Comparison of ENCODE assay signal across 1 cellular context in the genomic region with DNA sequence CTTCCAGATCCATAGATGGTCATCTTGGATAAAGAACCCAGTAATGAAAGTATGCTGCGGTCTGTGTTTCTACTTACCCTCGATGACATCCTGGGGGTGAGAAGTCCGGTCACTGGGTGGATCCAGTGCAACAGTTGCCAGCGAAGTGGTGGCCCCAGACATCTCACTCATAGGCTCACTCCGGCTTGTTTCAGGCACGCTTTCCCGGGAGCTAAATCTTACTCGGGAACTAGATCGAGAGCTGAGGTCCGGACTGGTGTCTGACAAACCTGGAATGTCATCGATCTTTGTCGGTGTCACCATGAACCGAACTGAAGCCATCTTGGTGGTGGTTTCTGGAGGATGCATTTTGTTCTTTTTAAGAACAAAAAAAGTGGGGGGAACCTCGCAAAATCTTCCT.
TF ChIP-seq lines count a peak whose summit lies in the region.

No MANE protein-coding gene starts in this region.

TF ChIP-seq in K562, 482 proteins besides CTCF, POLR2A, EP300 and RAD21 (continued from another document and continues in another):
- no peak for TF ChIP-seq REST (CRISPR knock-in tag; IDR thresholded peaks at IDR 0.05; ENCODE audit: low read depth)
- no peak for TF ChIP-seq ZBED1 (IDR thresholded peaks at IDR 0.05)
- TF ChIP-seq ZNF174 (CRISPR knock-in tag; IDR thresholded peaks at IDR 0.05) = no peak
- TF ChIP-seq DMBX1 (CRISPR knock-in tag; IDR thresholded peaks at IDR 0.05; ENCODE audit: borderline replicate concordance) = peak; percentile 91
- peak; percentile 84; the same call in 1 of the 2 replicates for TF ChIP-seq ZNF695 (CRISPR knock-in tag; IDR thresholded peaks at IDR 0.05)
- TF ChIP-seq CHD4 (IDR thresholded peaks at IDR 0.05; ENCODE audit: insufficient read depth, insufficient replicate concordance, low read depth, low read length, poor library complexity, severe bottlenecking) = no peak
- TF ChIP-seq, protein P1, sequence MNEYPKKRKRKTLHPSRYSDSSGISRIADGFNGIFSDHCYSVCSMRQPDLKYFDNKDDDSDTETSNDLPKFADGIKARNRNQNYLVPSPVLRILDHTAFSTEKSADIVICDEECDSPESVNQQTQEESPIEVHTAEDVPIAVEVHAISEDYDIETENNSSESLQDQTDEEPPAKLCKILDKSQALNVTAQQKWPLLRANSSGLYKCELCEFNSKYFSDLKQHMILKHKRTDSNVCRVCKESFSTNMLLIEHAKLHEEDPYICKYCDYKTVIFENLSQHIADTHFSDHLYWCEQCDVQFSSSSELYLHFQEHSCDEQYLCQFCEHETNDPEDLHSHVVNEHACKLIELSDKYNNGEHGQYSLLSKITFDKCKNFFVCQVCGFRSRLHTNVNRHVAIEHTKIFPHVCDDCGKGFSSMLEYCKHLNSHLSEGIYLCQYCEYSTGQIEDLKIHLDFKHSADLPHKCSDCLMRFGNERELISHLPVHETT (CRISPR knock-in tag; conservative IDR thresholded peaks at IDR 0.05 in 1 of 2, IDR thresholded peaks at IDR 0.05 in 1 of 2) = 0 out of 4 replicates have a peak, but pooled peaks of 1 of the 2 experiments have one; percentile 20
- peak; percentile 65; the same call in 1 of the 2 replicates for TF ChIP-seq E2F3 (CRISPR knock-in tag; IDR thresholded peaks at IDR 0.05)
- no peak for TF ChIP-seq BACH1 (tag; IDR thresholded peaks at IDR 0.05)
- TF ChIP-seq, protein P2, sequence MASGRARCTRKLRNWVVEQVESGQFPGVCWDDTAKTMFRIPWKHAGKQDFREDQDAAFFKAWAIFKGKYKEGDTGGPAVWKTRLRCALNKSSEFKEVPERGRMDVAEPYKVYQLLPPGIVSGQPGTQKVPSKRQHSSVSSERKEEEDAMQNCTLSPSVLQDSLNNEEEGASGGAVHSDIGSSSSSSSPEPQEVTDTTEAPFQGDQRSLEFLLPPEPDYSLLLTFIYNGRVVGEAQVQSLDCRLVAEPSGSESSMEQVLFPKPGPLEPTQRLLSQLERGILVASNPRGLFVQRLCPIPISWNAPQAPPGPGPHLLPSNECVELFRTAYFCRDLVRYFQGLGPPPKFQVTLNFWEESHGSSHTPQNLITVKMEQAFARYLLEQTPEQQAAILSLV (tag; IDR thresholded peaks at IDR 0.05) = peak; percentile 59
- TF ChIP-seq HNRNPUL1 (IDR thresholded peaks at IDR 0.05; ENCODE audit: low read length) = no peak
- TF ChIP-seq, protein P3, sequence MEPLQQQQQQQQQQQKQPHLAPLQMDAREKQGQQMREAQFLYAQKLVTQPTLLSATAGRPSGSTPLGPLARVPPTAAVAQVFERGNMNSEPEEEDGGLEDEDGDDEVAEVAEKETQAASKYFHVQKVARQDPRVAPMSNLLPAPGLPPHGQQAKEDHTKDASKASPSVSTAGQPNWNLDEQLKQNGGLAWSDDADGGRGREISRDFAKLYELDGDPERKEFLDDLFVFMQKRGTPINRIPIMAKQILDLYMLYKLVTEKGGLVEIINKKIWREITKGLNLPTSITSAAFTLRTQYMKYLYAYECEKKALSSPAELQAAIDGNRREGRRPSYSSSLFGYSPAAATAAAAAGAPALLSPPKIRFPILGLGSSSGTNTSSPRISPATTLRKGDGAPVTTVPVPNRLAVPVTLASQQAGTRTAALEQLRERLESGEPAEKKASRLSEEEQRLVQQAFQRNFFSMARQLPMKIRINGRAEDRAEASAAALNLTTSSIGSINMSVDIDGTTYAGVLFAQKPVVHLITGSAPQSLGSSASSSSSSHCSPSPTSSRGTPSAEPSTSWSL (CRISPR knock-in tag; IDR thresholded peaks at IDR 0.05; ENCODE audit: borderline replicate concordance) = no peak
- TF ChIP-seq TCF7 (IDR thresholded peaks at IDR 0.05; ENCODE audit: borderline replicate concordance) = no peak
- no peak for TF ChIP-seq SREBF2 (CRISPR knock-in tag; IDR thresholded peaks at IDR 0.05)
- 0 out of 2 replicates have a peak, but pooled peaks have one; percentile 1 for TF ChIP-seq GABPA (tag; conservative IDR thresholded peaks at IDR 0.05; ENCODE audit: low read depth)
- TF ChIP-seq, protein P4, sequence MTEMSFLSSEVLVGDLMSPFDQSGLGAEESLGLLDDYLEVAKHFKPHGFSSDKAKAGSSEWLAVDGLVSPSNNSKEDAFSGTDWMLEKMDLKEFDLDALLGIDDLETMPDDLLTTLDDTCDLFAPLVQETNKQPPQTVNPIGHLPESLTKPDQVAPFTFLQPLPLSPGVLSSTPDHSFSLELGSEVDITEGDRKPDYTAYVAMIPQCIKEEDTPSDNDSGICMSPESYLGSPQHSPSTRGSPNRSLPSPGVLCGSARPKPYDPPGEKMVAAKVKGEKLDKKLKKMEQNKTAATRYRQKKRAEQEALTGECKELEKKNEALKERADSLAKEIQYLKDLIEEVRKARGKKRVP (CRISPR knock-in tag; IDR thresholded peaks at IDR 0.05) = peak; percentile 83
- TF ChIP-seq MAZ (CRISPR knock-in tag; conservative IDR thresholded peaks at IDR 0.05 in 1 of 2, IDR thresholded peaks at IDR 0.05 in 1 of 2) = 0 out of 4 replicates have a peak, but pooled peaks of 1 of the 2 experiments have one; percentile 24
- no peak for TF ChIP-seq MXI1 (IDR thresholded peaks at IDR 0.05; ENCODE audit: low read depth, low read length)
- no peak for TF ChIP-seq POLR2H (tag; IDR thresholded peaks at IDR 0.05; ENCODE audit: low read depth)
- no peak for TF ChIP-seq NBN (IDR thresholded peaks at IDR 0.05; ENCODE audit: low read depth)
- TF ChIP-seq ZBTB5 (IDR thresholded peaks at IDR 0.05) = no peak
- TF ChIP-seq NR2C1 (IDR thresholded peaks at IDR 0.05) = no peak
- peak; percentile 74 for TF ChIP-seq NR2C1 (tag; IDR thresholded peaks at IDR 0.05)
- TF ChIP-seq YY1 (IDR thresholded peaks at IDR 0.05; ENCODE audit: borderline replicate concordance in 1 of 3, control insufficient read depth in 1 of 3, extremely low read depth in 1 of 3, insufficient read depth in 3 of 3, insufficient read length in 1 of 3, insufficient replicate concordance in 2 of 3, low read depth in 1 of 3, low read length in 2 of 3) = peak in 1 of 3 experiments; percentile 11
- TF ChIP-seq, protein P5, sequence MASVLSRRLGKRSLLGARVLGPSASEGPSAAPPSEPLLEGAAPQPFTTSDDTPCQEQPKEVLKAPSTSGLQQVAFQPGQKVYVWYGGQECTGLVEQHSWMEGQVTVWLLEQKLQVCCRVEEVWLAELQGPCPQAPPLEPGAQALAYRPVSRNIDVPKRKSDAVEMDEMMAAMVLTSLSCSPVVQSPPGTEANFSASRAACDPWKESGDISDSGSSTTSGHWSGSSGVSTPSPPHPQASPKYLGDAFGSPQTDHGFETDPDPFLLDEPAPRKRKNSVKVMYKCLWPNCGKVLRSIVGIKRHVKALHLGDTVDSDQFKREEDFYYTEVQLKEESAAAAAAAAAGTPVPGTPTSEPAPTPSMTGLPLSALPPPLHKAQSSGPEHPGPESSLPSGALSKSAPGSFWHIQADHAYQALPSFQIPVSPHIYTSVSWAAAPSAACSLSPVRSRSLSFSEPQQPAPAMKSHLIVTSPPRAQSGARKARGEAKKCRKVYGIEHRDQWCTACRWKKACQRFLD (CRISPR knock-in tag; IDR thresholded peaks at IDR 0.05) = peak; percentile 67; the same call in 1 of the 2 replicates
- TF ChIP-seq ZNF239 (CRISPR knock-in tag; IDR thresholded peaks at IDR 0.05) = peak; percentile 20; the same call in 1 of the 2 replicates
- TF ChIP-seq, protein P6, sequence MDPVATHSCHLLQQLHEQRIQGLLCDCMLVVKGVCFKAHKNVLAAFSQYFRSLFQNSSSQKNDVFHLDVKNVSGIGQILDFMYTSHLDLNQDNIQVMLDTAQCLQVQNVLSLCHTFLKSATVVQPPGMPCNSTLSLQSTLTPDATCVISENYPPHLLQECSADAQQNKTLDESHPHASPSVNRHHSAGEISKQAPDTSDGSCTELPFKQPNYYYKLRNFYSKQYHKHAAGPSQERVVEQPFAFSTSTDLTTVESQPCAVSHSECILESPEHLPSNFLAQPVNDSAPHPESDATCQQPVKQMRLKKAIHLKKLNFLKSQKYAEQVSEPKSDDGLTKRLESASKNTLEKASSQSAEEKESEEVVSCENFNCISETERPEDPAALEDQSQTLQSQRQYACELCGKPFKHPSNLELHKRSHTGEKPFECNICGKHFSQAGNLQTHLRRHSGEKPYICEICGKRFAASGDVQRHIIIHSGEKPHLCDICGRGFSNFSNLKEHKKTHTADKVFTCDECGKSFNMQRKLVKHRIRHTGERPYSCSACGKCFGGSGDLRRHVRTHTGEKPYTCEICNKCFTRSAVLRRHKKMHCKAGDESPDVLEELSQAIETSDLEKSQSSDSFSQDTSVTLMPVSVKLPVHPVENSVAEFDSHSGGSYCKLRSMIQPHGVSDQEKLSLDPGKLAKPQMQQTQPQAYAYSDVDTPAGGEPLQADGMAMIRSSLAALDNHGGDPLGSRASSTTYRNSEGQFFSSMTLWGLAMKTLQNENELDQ (CRISPR knock-in tag; IDR thresholded peaks at IDR 0.05; ENCODE audit: borderline replicate concordance) = no peak
- peak; percentile 18; the same call in 1 of the 2 replicates for TF ChIP-seq NR4A1 (CRISPR knock-in tag; IDR thresholded peaks at IDR 0.05)
- TF ChIP-seq NR4A1 (tag; IDR thresholded peaks at IDR 0.05) = peak; percentile 93
- no peak for TF ChIP-seq TRIM28 (IDR thresholded peaks at IDR 0.05)
- TF ChIP-seq ERF (CRISPR knock-in tag; IDR thresholded peaks at IDR 0.05) = peak; percentile 80; the same call in 1 of the 2 replicates
- TF ChIP-seq, protein P7, sequence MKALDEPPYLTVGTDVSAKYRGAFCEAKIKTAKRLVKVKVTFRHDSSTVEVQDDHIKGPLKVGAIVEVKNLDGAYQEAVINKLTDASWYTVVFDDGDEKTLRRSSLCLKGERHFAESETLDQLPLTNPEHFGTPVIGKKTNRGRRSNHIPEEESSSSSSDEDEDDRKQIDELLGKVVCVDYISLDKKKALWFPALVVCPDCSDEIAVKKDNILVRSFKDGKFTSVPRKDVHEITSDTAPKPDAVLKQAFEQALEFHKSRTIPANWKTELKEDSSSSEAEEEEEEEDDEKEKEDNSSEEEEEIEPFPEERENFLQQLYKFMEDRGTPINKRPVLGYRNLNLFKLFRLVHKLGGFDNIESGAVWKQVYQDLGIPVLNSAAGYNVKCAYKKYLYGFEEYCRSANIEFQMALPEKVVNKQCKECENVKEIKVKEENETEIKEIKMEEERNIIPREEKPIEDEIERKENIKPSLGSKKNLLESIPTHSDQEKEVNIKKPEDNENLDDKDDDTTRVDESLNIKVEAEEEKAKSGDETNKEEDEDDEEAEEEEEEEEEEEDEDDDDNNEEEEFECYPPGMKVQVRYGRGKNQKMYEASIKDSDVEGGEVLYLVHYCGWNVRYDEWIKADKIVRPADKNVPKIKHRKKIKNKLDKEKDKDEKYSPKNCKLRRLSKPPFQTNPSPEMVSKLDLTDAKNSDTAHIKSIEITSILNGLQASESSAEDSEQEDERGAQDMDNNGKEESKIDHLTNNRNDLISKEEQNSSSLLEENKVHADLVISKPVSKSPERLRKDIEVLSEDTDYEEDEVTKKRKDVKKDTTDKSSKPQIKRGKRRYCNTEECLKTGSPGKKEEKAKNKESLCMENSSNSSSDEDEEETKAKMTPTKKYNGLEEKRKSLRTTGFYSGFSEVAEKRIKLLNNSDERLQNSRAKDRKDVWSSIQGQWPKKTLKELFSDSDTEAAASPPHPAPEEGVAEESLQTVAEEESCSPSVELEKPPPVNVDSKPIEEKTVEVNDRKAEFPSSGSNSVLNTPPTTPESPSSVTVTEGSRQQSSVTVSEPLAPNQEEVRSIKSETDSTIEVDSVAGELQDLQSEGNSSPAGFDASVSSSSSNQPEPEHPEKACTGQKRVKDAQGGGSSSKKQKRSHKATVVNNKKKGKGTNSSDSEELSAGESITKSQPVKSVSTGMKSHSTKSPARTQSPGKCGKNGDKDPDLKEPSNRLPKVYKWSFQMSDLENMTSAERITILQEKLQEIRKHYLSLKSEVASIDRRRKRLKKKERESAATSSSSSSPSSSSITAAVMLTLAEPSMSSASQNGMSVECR (CRISPR knock-in tag; IDR thresholded peaks at IDR 0.05) = no peak
- no peak for TF ChIP-seq ZNF408 (CRISPR knock-in tag; IDR thresholded peaks at IDR 0.05; ENCODE audit: low read depth)
- TF ChIP-seq ZNF41 (CRISPR knock-in tag; conservative IDR thresholded peaks at IDR 0.05) = 0 out of 2 replicates have a peak, but pooled peaks have one; percentile 43
- peak; percentile 55; the same call in 1 of the 2 replicates for TF ChIP-seq ZNF444 (CRISPR knock-in tag; IDR thresholded peaks at IDR 0.05)
- no peak for TF ChIP-seq ZNF224 (CRISPR knock-in tag; IDR thresholded peaks at IDR 0.05)
- TF ChIP-seq SMAD4 (CRISPR knock-in tag; conservative IDR thresholded peaks at IDR 0.05) = peak; percentile 62
- TF ChIP-seq HOXB6 (CRISPR knock-in tag; IDR thresholded peaks at IDR 0.05; ENCODE audit: borderline replicate concordance) = no peak
- no peak for TF ChIP-seq SMARCB1 (IDR thresholded peaks at IDR 0.05; ENCODE audit: insufficient read length, low read depth)
- TF ChIP-seq PTTG1 (tag; IDR thresholded peaks at IDR 0.05; ENCODE audit: low read depth) = peak; percentile 75
- TF ChIP-seq RHOXF2B (CRISPR knock-in tag; conservative IDR thresholded peaks at IDR 0.05) = peak; percentile 80; the same call in 1 of the 2 replicates
